Comparison of ENCODE assay signal across 8 cellular contexts in the genomic region with DNA sequence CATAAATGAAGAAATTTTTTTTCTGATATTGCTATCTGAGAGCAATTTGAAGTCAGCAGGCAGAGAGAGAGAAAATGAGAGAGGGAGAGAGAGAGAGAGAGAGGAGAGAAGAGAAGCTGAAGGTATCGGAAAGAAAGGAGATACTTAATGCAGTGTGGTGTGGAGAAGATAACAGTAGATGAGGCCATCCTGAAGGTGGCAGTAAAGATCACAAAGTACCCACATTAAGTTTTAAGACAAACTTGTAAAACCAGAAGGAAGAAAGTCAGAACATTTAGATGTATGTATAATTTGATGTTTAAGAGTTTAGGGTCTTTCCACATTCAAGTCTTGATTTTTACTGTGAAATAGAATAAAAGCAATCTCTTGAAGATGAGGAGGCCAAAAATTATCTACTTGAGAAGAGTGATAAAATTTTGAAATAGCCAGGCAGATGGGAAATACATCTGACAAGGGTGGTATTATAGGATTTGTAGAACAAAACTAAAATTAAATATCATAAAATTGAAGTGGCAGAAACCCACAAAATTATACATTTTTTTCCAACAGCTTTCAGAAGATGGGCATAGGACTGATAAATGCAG.
A peak's percentile ranks its signal among the peaks of the same experiment; 100 is the strongest.
DNase-seq lines count a peak whose midpoint lies in the region; ATAC-seq and TF ChIP-seq lines count a peak whose summit lies in the region.

No MANE protein-coding gene starts in this region.

- no peaks in the 10 kb centered on the region for H3K9me3 Mint-ChIP-seq in stimulated activated naive CD8-positive, alpha-beta T cell treated with anti-CD3 and anti-CD28 coated beads, Interleukin-15, amount 100 ng/mL, for 72 hours

- ATAC-seq in HG03432 (IDR thresholded peaks at IDR 0.05; ENCODE audit: unreplicated experiment) (peak; percentile 78), GM21825 (IDR thresholded peaks at IDR 0.05; ENCODE audit: unreplicated experiment) (no peak), GM21526 (IDR thresholded peaks at IDR 0.05; ENCODE audit: low FRiP score, unreplicated experiment) (no peak)
- peak; percentile 74 for ATAC-seq in stimulated activated naive CD8-positive, alpha-beta T cell treated with anti-CD3 and anti-CD28 coated beads, Interleukin-15, amount 100 ng/mL, for 72 hours

- H3K27me3 Mint-ChIP-seq in stimulated activated naive CD8-positive, alpha-beta T cell treated with anti-CD3 and anti-CD28 coated beads, Interleukin-15, amount 100 ng/mL, for 72 hours, result peaks cover 11% of the 10 kb centered on the region

- H3K27ac Mint-ChIP-seq in stimulated activated naive CD8-positive, alpha-beta T cell treated with anti-CD3 and anti-CD28 coated beads, Interleukin-15, amount 100 ng/mL, for 72 hours, result no peak overlapping the region

- no peak overlapping the region for H3K4me3 ChIP-seq in fibroblast of mammary gland (ENCODE audit: control insufficient read depth, low read depth, low read length)

- DNase-seq in stimulated activated CD4-positive, alpha-beta T cell treated with anti-CD3 and anti-CD28 coated beads, Interleukin-2, amount 100 ng/mL, for 4 hours (ENCODE audit: low read depth), result peak; percentile 2
- DNase-seq in stimulated activated CD4-positive, alpha-beta T cell treated with anti-CD3 and anti-CD28 coated beads, Interleukin-12 subunit alpha, Interleukin-12 subunit beta, amount 100 ng/mL, for 4 hours, result no peak
- DNase-seq in RPMI7951 (ENCODE audit: low read depth) (peak; percentile 3), fibroblast of mammary gland (ENCODE audit: low read depth) (peak; percentile 6)
- no peak for DNase-seq in stimulated activated naive CD8-positive, alpha-beta T cell treated with anti-CD3 and anti-CD28 coated beads, Interleukin-15, amount 100 ng/mL, for 72 hours

- no peak overlapping the region for H3K4me3 Mint-ChIP-seq in stimulated activated naive CD8-positive, alpha-beta T cell treated with anti-CD3 and anti-CD28 coated beads, Interleukin-15, amount 100 ng/mL, for 72 hours

- peaks cover 6% of the 10 kb centered on the region for H3K4me1 Mint-ChIP-seq in stimulated activated naive CD8-positive, alpha-beta T cell treated with anti-CD3 and anti-CD28 coated beads, Interleukin-15, amount 100 ng/mL, for 72 hours

- TF ChIP-seq CTCF in fibroblast of mammary gland (conservative IDR thresholded peaks at IDR 0.05; ENCODE audit: control insufficient read depth, insufficient read depth, low read depth, low read length), result peak; percentile 17

Comparison
In these comparisons a context has a peak if more than half of its experiments do, and no peak if none do; other contexts are left out.
1. DNase-seq: peak in stimulated activated CD4-positive, alpha-beta T cell treated with anti-CD3 and anti-CD28 coated beads, Interleukin-2, amount 100 ng/mL, for 4 hours (single experiment), RPMI7951 (single experiment) and fibroblast of mammary gland (single experiment); none in stimulated activated CD4-positive, alpha-beta T cell treated with anti-CD3 and anti-CD28 coated beads, Interleukin-12 subunit alpha, Interleukin-12 subunit beta, amount 100 ng/mL, for 4 hours (single experiment) and stimulated activated naive CD8-positive, alpha-beta T cell treated with anti-CD3 and anti-CD28 coated beads, Interleukin-15, amount 100 ng/mL, for 72 hours (0 of 2).
2. ATAC-seq: peak in HG03432 (single experiment) and stimulated activated naive CD8-positive, alpha-beta T cell treated with anti-CD3 and anti-CD28 coated beads, Interleukin-15, amount 100 ng/mL, for 72 hours (single experiment); none in GM21825 (single experiment) and GM21526 (single experiment).